Comparison of ENCODE assay signal across 1 cellular context in genomic region chr11:69209421-69209820, GRCh38.
A peak's percentile ranks its signal among the peaks of the same experiment; 100 is the strongest.
TF ChIP-seq lines count a peak whose summit lies in the region.

No MANE protein-coding gene starts in this region.

TF ChIP-seq in K562, 482 proteins besides CTCF, POLR2A, EP300 and RAD21:
- TF ChIP-seq TEAD4 (IDR thresholded peaks at IDR 0.05; ENCODE audit: low read length) (no peak), TEAD4 (CRISPR knock-in tag; IDR thresholded peaks at IDR 0.05; ENCODE audit: borderline replicate concordance) (0 out of 2 replicates have a peak, but pooled peaks have one; percentile 32), SAFB2 (IDR thresholded peaks at IDR 0.05; ENCODE audit: borderline replicate concordance, low read depth, low read length, severe bottlenecking) (no peak), MTF1 (CRISPR knock-in tag; IDR thresholded peaks at IDR 0.05; ENCODE audit: borderline replicate concordance) (no peak), ADNP (tag; IDR thresholded peaks at IDR 0.05) (no peak), HDAC8 (tag; IDR thresholded peaks at IDR 0.05) (no peak), EWSR1 (IDR thresholded peaks at IDR 0.05; ENCODE audit: borderline replicate concordance, low read depth, partially characterized antibody) (no peak)
